ENCODE assay signal across 14 cellular contexts in the genomic region with DNA sequence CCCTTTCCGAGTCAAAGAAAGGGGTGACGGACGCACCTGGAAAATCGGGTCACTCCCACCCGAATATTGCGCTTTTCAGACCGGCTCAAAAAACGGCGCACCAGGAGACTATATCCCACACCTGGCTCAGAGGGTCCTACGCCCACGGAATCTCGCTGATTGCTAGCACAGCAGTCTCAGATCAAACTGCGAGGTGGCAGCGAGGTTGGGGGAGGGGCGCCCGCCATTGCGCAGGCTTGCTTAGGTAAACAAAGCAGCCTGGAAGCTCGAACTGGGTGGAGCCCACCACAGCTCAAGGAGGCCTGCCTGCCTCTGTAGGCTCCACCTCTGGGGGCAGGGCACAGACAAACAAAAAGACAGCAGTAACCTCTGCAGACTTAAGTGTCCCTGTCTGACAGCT. TPM values are rescaled to one million over a fixed set of nuclear protein-coding genes. Genes with fewer than 3 reads are reported as not detected.
"Had no signal": no experiment of that assay in that cellular context is flagged by ENCODE, and none has a peak within 500 bp of the region (broad histone marks: within the 10 kb centered on the region; RNA-seq: fewer than 3 reads in every experiment).

No MANE protein-coding gene starts in this region.

RNA-seq across cellular contexts. Expression of a gene that starts 17.2 kb away (rescaled TPM):
- total RNA-seq: stomach, subcutaneous adipose tissue, suprapubic skin, temporal lobe, thoracic aorta, thyroid gland, tibial nerve, transverse colon, upper lobe of left lung, upper lobe of right lung, ureter, urinary bladder, uterus, vagina had no signal

RNA-seq across cellular contexts. Expression of a gene that starts 39.8 kb away (rescaled TPM):
- total RNA-seq: subcutaneous adipose tissue, suprapubic skin, temporal lobe, thoracic aorta, thyroid gland, tibial nerve, upper lobe of left lung, upper lobe of right lung, ureter, urinary bladder, uterus, vagina had no signal
